In the genomic region with DNA sequence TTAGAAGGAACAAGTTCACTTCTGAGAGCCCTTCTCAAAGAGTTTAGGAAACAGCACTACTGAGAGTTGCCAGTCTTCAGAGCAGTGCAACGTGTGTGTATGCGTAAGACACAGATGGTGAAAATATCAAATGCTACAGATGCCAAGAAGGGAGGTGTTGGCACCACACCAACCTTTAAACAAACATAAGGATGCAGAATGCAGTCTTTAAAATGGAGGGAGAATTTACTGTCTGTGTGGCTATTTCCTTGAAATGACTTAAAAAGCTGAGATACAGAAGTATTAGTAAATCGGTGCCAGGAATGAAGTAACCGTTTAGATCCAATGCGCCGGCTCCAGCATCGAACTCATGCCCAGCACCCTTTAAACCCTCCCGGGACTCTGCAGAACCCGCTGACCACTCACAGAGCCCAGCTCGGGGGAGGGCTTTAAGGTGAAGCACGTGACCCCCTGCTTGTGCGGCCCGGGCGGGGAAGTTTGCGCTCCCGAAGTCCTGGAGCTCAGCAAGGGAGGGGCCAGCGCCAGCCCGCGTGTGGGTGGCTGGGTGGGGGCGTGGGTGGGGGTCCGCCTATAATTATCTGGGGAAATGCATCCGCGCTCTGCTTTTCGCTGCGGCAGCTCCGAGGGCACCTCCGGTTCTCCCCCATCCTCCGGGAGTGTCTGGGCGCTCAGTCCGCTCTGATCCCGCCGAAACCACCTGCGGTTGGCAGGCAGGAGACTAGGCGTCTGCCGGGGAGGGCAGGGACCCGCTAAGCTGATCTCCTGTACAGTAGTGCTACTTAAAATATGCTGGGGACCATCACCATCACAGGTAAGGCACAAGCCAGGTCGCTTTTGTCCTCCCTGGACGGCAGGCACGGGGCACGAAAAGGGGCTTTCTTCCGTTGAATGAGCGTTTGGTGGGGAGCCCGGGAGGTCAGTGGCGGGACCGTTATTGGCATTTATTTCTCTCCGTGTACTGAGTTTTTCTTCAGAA, we compare ENCODE assay signal across 8 cellular contexts.
A peak's percentile ranks its signal among the peaks of the same experiment; 100 is the strongest.
DNase-seq lines count a peak whose midpoint lies in the region; ATAC-seq, FAIRE-seq and TF ChIP-seq lines count a peak whose summit lies in the region.

No MANE protein-coding gene starts in this region.

- intact Hi-C loops in HepG2 (cut with micrococcal nuclease; ENCODE audit: unreplicated experiment): loop anchor here (2.0 to 10.0 kb wide), 3 partner anchors 121 to 257 kb away; no protein-coding TSS in a partner anchor

- peak overlapping the region; percentile 77 for H2AFZ ChIP-seq in HepG2 (ENCODE audit: low read length)

- no peak for FAIRE-seq in HepG2 (lab: Jason Lieb, UNC)

- peak; percentile 19; the same call in 1 of the 2 replicates for TF ChIP-seq CTCF in HepG2 (CRISPR knock-in tag; IDR thresholded peaks at IDR 0.05)

- WGBS in HepG2 (ENCODE audit: low lambda C conversion rate): 3% methylated on average over 40 of the region's 46 CpGs

- TF ChIP-seq RAD21 in HepG2 (CRISPR knock-in tag; IDR thresholded peaks at IDR 0.05): no peak

- in situ Hi-C loops in HepG2 (cut with HindIII; ENCODE audit: extremely low pct_ligation_motif_present, low pct_unique_long_range_greater_than_20kb): loop anchor here (5.0 to 25.0 kb wide), 3 partner anchors 313 to 913 kb away; no protein-coding TSS in a partner anchor

- POLR2A ChIA-PET in HepG2 (lab: Yijun Ruan, JAX): interaction anchor here (0.9 to 3.1 kb wide), 12 partner anchors 10 to 433 kb away, joined by 3 to 17 read pairs (median 4); no protein-coding TSS in a partner anchor

- peak overlapping the region; percentile 59 to 81 (median 70) for H3K4me3 ChIP-seq in HepG2 (replicated peaks in 1 of 3; ENCODE audit: insufficient read depth in 1 of 3, low read depth in 2 of 3, low read length in 3 of 3)

- ATAC-seq in HepG2 (peak; percentile 86), GM21515 (IDR thresholded peaks at IDR 0.05; ENCODE audit: unreplicated experiment) (no peak), HG02970 (IDR thresholded peaks at IDR 0.05; ENCODE audit: low FRiP score, unreplicated experiment) (no peak)

- H3K4me1 ChIP-seq in HepG2 (ENCODE audit: insufficient read depth, low read length): peaks cover 45% of the 10 kb centered on the region

- peak overlapping the region; percentile 84 for H3K4me2 ChIP-seq in HepG2 (ENCODE audit: low read depth, low read length)

- CTCF ChIA-PET in HepG2 (lab: Yijun Ruan, JAX; ENCODE audit: low intra/inter-chr PET ratio, low total read pairs): interaction anchor here (0.7 to 5.5 kb wide), 6 partner anchors 9 to 433 kb away, joined by 3 to 67 read pairs (median 4); no protein-coding TSS in a partner anchor

- H3K9ac ChIP-seq in HepG2 (ENCODE audit: insufficient read depth, low read depth, low read length): peak overlapping the region; percentile 65

- no peaks in the 10 kb centered on the region for H4K20me1 ChIP-seq in HepG2 (ENCODE audit: insufficient read depth, low read length)

- H3K9me3 ChIP-seq in HepG2 (ENCODE audit: low read length): no peaks in the 10 kb centered on the region

- TF ChIP-seq EP300 in HepG2 (IDR thresholded peaks at IDR 0.05; ENCODE audit: low read depth in 2 of 2, low read length in 2 of 2): no peak
- no peak for TF ChIP-seq EP300 in HepG2 (CRISPR knock-in tag; IDR thresholded peaks at IDR 0.05; ENCODE audit: borderline replicate concordance)

- no peaks in the 10 kb centered on the region for H3K79me2 ChIP-seq in HepG2 (ENCODE audit: insufficient read depth, low read length)

- DNase-seq in AG08396 (ENCODE audit: low spot score) (peak; percentile 77), HK-2 (ENCODE audit: unreplicated experiment) (peak; percentile 72), T1000 (lab: John Stamatoyannopoulos, UW) (peak; percentile 20), dermis blood vessel endothelial cell (peak; percentile 93), HepG2 (ENCODE audit: low spot score) (peak; percentile 62), stromal cell of bone marrow (ENCODE audit: low read depth) (peak; percentile 59)

- peak in 1 of 2 experiments; percentile 45; a peak in 2 of 4 replicates for TF ChIP-seq POLR2A in HepG2 (IDR thresholded peaks at IDR 0.05; ENCODE audit: insufficient read depth in 1 of 2, low read depth in 2 of 2, low read length in 2 of 2)

- no peak overlapping the region for H3K27ac ChIP-seq in HepG2 (ENCODE audit: extremely low read length, insufficient read depth, low read length)

- H3K27me3 ChIP-seq in HepG2 (ENCODE audit: control insufficient read depth in 1 of 2, insufficient read depth in 2 of 2, low read length in 2 of 2): no peaks in the 10 kb centered on the region

- no peaks in the 10 kb centered on the region for H3K36me3 ChIP-seq in HepG2 (replicated peaks in 1 of 2; ENCODE audit: control insufficient read depth in 1 of 2, insufficient read depth in 2 of 2, low read length in 2 of 2)

- BruUV-seq in HepG2 (replicated peaks; lab: Mats Ljungman, UMichigan): no TSS peak

TF ChIP-seq in HepG2, 621 proteins besides CTCF, POLR2A, EP300 and RAD21 (continues in another document):
- TF ChIP-seq ASH2L (IDR thresholded peaks at IDR 0.05; ENCODE audit: insufficient read length, low read depth, low read length) (peak; percentile 50), TAF15 (IDR thresholded peaks at IDR 0.05; ENCODE audit: low read depth, low read length, poor library complexity, severe bottlenecking) (peak; percentile 32), GTF3A (CRISPR knock-in tag; conservative IDR thresholded peaks at IDR 0.05) (no peak), AHR (CRISPR knock-in tag; IDR thresholded peaks at IDR 0.05) (peak; percentile 59; the same call in 1 of the 2 replicates), ZNF34 (CRISPR knock-in tag; IDR thresholded peaks at IDR 0.05; ENCODE audit: borderline replicate concordance) (no peak)
- TF ChIP-seq, protein P1, sequence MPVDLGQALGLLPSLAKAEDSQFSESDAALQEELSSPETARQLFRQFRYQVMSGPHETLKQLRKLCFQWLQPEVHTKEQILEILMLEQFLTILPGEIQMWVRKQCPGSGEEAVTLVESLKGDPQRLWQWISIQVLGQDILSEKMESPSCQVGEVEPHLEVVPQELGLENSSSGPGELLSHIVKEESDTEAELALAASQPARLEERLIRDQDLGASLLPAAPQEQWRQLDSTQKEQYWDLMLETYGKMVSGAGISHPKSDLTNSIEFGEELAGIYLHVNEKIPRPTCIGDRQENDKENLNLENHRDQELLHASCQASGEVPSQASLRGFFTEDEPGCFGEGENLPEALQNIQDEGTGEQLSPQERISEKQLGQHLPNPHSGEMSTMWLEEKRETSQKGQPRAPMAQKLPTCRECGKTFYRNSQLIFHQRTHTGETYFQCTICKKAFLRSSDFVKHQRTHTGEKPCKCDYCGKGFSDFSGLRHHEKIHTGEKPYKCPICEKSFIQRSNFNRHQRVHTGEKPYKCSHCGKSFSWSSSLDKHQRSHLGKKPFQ (CRISPR knock-in tag; IDR thresholded peaks at IDR 0.05; ENCODE audit: insufficient replicate concordance): no peak
- TF ChIP-seq, protein P2, sequence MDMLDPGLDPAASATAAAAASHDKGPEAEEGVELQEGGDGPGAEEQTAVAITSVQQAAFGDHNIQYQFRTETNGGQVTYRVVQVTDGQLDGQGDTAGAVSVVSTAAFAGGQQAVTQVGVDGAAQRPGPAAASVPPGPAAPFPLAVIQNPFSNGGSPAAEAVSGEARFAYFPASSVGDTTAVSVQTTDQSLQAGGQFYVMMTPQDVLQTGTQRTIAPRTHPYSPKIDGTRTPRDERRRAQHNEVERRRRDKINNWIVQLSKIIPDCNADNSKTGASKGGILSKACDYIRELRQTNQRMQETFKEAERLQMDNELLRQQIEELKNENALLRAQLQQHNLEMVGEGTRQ (IDR thresholded peaks at IDR 0.05; ENCODE audit: low read depth, low read length): peak; percentile 56; the same call in 1 of the 2 replicates
- TF ChIP-seq, protein P2 (CRISPR knock-in tag; IDR thresholded peaks at IDR 0.05; ENCODE audit: borderline replicate concordance): peak; percentile 74; the same call in 1 of the 2 replicates
- TF ChIP-seq, protein P3, sequence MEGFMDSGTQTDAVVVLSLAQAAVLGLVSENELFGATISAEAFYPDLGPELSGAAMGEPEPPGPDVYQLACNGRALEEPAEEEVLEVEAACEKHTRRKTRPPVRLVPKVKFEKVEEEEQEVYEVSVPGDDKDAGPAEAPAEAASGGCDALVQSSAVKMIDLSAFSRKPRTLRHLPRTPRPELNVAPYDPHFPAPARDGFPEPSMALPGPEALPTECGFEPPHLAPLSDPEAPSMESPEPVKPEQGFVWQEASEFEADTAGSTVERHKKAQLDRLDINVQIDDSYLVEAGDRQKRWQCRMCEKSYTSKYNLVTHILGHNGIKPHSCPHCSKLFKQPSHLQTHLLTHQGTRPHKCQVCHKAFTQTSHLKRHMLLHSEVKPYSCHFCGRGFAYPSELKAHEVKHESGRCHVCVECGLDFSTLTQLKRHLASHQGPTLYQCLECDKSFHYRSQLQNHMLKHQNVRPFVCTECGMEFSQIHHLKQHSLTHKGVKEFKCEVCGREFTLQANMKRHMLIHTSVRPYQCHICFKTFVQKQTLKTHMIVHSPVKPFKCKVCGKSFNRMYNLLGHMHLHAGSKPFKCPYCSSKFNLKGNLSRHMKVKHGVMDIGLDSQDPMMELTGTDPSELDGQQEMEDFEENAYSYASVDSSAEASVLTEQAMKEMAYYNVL (CRISPR knock-in tag; IDR thresholded peaks at IDR 0.05; ENCODE audit: borderline replicate concordance): 0 out of 2 replicates have a peak, but pooled peaks have one; percentile 76
- TF ChIP-seq, protein P4, sequence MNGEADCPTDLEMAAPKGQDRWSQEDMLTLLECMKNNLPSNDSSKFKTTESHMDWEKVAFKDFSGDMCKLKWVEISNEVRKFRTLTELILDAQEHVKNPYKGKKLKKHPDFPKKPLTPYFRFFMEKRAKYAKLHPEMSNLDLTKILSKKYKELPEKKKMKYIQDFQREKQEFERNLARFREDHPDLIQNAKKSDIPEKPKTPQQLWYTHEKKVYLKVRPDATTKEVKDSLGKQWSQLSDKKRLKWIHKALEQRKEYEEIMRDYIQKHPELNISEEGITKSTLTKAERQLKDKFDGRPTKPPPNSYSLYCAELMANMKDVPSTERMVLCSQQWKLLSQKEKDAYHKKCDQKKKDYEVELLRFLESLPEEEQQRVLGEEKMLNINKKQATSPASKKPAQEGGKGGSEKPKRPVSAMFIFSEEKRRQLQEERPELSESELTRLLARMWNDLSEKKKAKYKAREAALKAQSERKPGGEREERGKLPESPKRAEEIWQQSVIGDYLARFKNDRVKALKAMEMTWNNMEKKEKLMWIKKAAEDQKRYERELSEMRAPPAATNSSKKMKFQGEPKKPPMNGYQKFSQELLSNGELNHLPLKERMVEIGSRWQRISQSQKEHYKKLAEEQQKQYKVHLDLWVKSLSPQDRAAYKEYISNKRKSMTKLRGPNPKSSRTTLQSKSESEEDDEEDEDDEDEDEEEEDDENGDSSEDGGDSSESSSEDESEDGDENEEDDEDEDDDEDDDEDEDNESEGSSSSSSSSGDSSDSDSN (CRISPR knock-in tag; IDR thresholded peaks at IDR 0.05): peak; percentile 64

Comparison
In these comparisons a context has a peak if more than half of its experiments do, and no peak if none do; other contexts are left out.
1. DNase-seq: peak in every context shown above with its lines; median percentile 93 in dermis blood vessel endothelial cell; 77 in AG08396; 72 in HK-2; 62 in HepG2; 59 in stromal cell of bone marrow; 20 in T1000.